15 cellular contexts compared by ENCODE assay signal in the genomic region with DNA sequence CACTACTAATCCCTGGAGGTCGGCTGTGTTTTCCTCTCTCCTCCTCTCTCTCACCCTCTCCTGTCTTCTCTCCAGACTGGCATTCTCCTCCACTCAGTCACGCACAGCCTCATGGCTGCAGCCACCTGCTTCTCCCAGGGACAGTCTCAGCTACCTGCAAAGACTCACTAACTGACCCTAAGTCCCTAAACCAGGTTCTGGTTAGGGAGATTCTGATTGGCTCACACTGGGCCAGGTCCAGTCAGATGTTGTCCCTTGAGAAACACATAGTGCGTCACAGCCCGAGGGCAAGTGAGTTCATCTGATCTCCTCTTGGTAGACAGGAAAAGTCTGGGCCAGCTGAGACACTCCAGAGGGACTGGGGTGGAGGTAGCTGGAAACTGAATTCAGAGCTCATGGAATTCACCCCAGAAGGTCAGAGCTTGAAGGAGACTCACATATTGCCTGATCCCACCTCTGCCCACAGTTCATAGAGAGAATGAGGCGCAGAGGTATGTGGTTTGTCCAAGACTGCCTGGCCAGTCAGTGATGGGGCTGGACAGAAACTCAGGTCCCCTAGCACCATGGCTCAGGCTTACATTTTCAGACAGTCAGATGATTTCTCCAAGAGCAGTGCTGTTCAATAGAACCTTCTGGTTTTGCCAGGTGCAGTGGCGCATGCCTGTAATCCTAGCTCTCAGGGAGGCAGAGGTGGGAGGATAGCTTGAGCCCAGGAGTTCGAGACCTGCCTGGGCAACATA. TPM values are rescaled to one million over a fixed set of nuclear protein-coding genes. Genes with fewer than 3 reads are reported as not detected.
DNase-seq lines count a peak whose midpoint lies in the region; FAIRE-seq and TF ChIP-seq lines count a peak whose summit lies in the region.
"Had no signal": no experiment of that assay in that cellular context is flagged by ENCODE, and none has a peak within 500 bp of the region (broad histone marks: within the 10 kb centered on the region; RNA-seq: fewer than 3 reads in every experiment).

No MANE protein-coding gene starts in this region.

- TF ChIP-seq CTCF in HEK293 (tag by site-specific recombination; IDR thresholded peaks at IDR 0.05) (no peak), WERI-Rb-1 (IDR thresholded peaks at IDR 0.05; ENCODE audit: low read depth, low read length) (no peak), right atrium auricular region (IDR thresholded peaks at IDR 0.05) (no peak)

- H3K27me3 ChIP-seq in WERI-Rb-1 (ENCODE audit: insufficient read depth, low read depth, severe bottlenecking) (no peaks in the 10 kb centered on the region), right atrium auricular region (no peaks in the 10 kb centered on the region), small intestine (ENCODE audit: control insufficient read depth in 2 of 2, insufficient read depth in 2 of 2, low read length in 2 of 2) (no peaks in the 10 kb centered on the region)
- H3K27me3 ChIP-seq: neural progenitor cell, uterus had no signal

- WGBS in small intestine, 3 donors: 62 to 74% (median 67%) methylated on average over 7 of the region's 7 CpGs

- DNase-seq in WERI-Rb-1: peak; percentile 59
- DNase-seq in right atrium auricular region (ENCODE audit: low spot score): peak; percentile 94
- DNase-seq in small intestine: peak; percentile 31
- DNase-seq in NOMO-1 treated with DMSO at 0.1 percent for 48 hours (lab: John Stamatoyannopoulos, UW; ENCODE audit: unreplicated experiment): no peak
- no peak for DNase-seq in GOT3 (lab: John Stamatoyannopoulos, UW)
- no peak for DNase-seq in cerebellum (ENCODE audit: low spot score)
- no peak for DNase-seq in NCI-H2107 treated with DMSO at 0.1 percent for 48 hours (lab: John Stamatoyannopoulos, UW; ENCODE audit: unreplicated experiment)
- DNase-seq: activated CD4-positive, CD25-positive, alpha-beta regulatory T cell; activated naive CD4-positive, alpha-beta T cell treated with anti-CD3 and anti-CD28 coated beads, Interleukin-2, amount 10 ng/mL, durations not matched to agents 7 days and 5 days; DND-41; uterus had no signal

- H3K27ac ChIP-seq in HEK293 (ENCODE audit: extremely low read depth, low read depth, low read length) (no peak overlapping the region), WERI-Rb-1 (no peak overlapping the region; the same call in 1 of the 2 replicates), right atrium auricular region (peak overlapping the region; percentile 13 to 56), small intestine (ENCODE audit: low read depth in 1 of 2, low read length in 1 of 2) (no peak overlapping the region)
- H3K27ac ChIP-seq: neural progenitor cell, PC-9, uterus had no signal

- H3K4me3 ChIP-seq in HEK293 (ENCODE audit: low read depth, low read length) (no peak overlapping the region), WERI-Rb-1 (ENCODE audit: low read depth, low read length) (no peak overlapping the region), right atrium auricular region (no peak overlapping the region), small intestine (ENCODE audit: low read depth in 1 of 2, low read length in 2 of 2) (no peak overlapping the region)
- H3K4me3 ChIP-seq: HAP-1, neural progenitor cell, PC-9, uterus had no signal

- CTCF ChIA-PET in HEK293 (lab: Yijun Ruan, JAX): interaction anchor here (0.7 to 2.6 kb wide), 7 partner anchors 13 to 241 kb away, joined by 3 to 16 read pairs (median 3); no protein-coding TSS in a partner anchor

- no peak for FAIRE-seq in small intestine (lab: Jason Lieb, UNC)

- H3K4me1 ChIP-seq in HEK293 (ENCODE audit: control insufficient read depth, insufficient read depth, low read length) (peaks cover 4% of the 10 kb centered on the region; the same call in 1 of the 2 replicates), right atrium auricular region (peaks cover 0 to 3% of the 10 kb centered on the region in 2 donors), small intestine (ENCODE audit: control insufficient read depth in 2 of 2, insufficient read depth in 1 of 2, low read depth in 1 of 2, low read length in 1 of 2) (no peaks in the 10 kb centered on the region)
- H3K4me1 ChIP-seq: HAP-1, neural progenitor cell, uterus had no signal

- H3K9me3 ChIP-seq in HEK293 (ENCODE audit: control insufficient read depth, insufficient read depth, low read depth, low read length) (no peaks in the 10 kb centered on the region), WERI-Rb-1 (ENCODE audit: severe bottlenecking) (no peaks in the 10 kb centered on the region), right atrium auricular region (no peaks in the 10 kb centered on the region), small intestine (ENCODE audit: control insufficient read depth, low read depth) (no peaks in the 10 kb centered on the region)
- H3K9me3 ChIP-seq: HAP-1, uterus had no signal

- POLR2A ChIA-PET in HEK293 (lab: Yijun Ruan, JAX): interaction anchor here (1.5 kb wide), 1 partner anchor 93 kb away, joined by 3 read pairs; no protein-coding TSS in a partner anchor

- no peaks in the 10 kb centered on the region for H3K36me3 ChIP-seq in HEK293 (ENCODE audit: control insufficient read depth in 2 of 2, insufficient read depth in 1 of 2, low read length in 2 of 2)
- no peaks in the 10 kb centered on the region for H3K36me3 ChIP-seq in WERI-Rb-1
- no peaks in the 10 kb centered on the region for H3K36me3 ChIP-seq in right atrium auricular region
- H3K36me3 ChIP-seq in small intestine (ENCODE audit: control insufficient read depth in 2 of 2, insufficient read depth in 2 of 2, low read length in 2 of 2): no peaks in the 10 kb centered on the region
- H3K36me3 ChIP-seq: HAP-1, neural progenitor cell, uterus had no signal

TF ChIP-seq in HEK293, 187 proteins besides CTCF, POLR2A, EP300 and RAD21:
- TF ChIP-seq, protein P1, sequence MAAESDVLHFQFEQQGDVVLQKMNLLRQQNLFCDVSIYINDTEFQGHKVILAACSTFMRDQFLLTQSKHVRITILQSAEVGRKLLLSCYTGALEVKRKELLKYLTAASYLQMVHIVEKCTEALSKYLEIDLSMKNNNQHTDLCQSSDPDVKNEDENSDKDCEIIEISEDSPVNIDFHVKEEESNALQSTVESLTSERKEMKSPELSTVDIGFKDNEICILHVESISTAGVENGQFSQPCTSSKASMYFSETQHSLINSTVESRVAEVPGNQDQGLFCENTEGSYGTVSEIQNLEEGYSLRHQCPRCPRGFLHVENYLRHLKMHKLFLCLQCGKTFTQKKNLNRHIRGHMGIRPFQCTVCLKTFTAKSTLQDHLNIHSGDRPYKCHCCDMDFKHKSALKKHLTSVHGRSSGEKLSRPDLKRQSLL (tag by site-specific recombination; IDR thresholded peaks at IDR 0.05): no peak
- no peak for TF ChIP-seq ZNF560 (tag by site-specific recombination; IDR thresholded peaks at IDR 0.05; ENCODE audit: borderline replicate concordance)
- TF ChIP-seq ZNF610 (tag by site-specific recombination; IDR thresholded peaks at IDR 0.05; ENCODE audit: borderline replicate concordance): no peak
- no peak for TF ChIP-seq ZNF747 (tag by site-specific recombination; IDR thresholded peaks at IDR 0.05)
- no peak for TF ChIP-seq ZNF530 (tag by site-specific recombination; IDR thresholded peaks at IDR 0.05; ENCODE audit: low read depth)
- peak; percentile 52; the same call in 1 of the 2 replicates for TF ChIP-seq ZNF335 (tag by site-specific recombination; conservative IDR thresholded peaks at IDR 0.05)
- TF ChIP-seq ZNF677 (tag by site-specific recombination; IDR thresholded peaks at IDR 0.05): no peak
- no peak; the same call in 1 of the 2 replicates for TF ChIP-seq PRDM1 (tag by site-specific recombination; IDR thresholded peaks at IDR 0.05)
- no peak for TF ChIP-seq ZNF341 (tag by site-specific recombination; IDR thresholded peaks at IDR 0.05; ENCODE audit: low read depth)
- TF ChIP-seq ZNF629 (tag by site-specific recombination; IDR thresholded peaks at IDR 0.05): peak; percentile 65
- peak; percentile 59; the same call in 1 of the 2 replicates for TF ChIP-seq TRIM28 (IDR thresholded peaks at IDR 0.05; ENCODE audit: borderline replicate concordance, low read length)
- TF ChIP-seq, protein P2, sequence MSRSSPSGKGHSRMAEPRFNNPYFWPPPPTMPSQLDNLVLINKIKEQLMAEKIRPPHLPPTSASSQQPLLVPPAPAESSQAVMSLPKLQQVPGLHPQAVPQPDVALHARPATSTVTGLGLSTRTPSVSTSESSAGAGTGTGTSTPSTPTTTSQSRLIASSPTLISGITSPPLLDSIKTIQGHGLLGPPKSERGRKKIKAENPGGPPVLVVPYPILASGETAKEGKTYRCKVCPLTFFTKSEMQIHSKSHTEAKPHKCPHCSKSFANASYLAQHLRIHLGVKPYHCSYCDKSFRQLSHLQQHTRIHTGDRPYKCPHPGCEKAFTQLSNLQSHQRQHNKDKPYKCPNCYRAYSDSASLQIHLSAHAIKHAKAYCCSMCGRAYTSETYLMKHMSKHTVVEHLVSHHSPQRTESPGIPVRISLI (tag by site-specific recombination; IDR thresholded peaks at IDR 0.05): no peak
- no peak for TF ChIP-seq ZNF596 (tag by site-specific recombination; IDR thresholded peaks at IDR 0.05)
- TF ChIP-seq, protein P3, sequence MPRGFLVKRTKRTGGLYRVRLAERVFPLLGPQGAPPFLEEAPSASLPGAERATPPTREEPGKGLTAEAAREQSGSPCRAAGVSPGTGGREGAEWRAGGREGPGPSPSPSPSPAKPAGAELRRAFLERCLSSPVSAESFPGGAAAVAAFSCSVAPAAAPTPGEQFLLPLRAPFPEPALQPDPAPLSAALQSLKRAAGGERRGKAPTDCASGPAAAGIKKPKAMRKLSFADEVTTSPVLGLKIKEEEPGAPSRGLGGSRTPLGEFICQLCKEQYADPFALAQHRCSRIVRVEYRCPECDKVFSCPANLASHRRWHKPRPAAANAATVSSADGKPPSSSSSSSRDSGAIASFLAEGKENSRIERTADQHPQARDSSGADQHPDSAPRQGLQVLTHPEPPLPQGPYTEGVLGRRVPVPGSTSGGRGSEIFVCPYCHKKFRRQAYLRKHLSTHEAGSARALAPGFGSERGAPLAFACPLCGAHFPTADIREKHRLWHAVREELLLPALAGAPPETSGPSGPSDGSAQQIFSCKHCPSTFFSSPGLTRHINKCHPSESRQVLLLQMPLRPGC (tag by site-specific recombination; IDR thresholded peaks at IDR 0.05): no peak
- TF ChIP-seq ZBTB48 (tag by site-specific recombination; IDR thresholded peaks at IDR 0.05): peak; percentile 90
- no peak for TF ChIP-seq ZBTB21 (tag by site-specific recombination; IDR thresholded peaks at IDR 0.05)
- TF ChIP-seq ZNF324 (tag by site-specific recombination; IDR thresholded peaks at IDR 0.05): no peak
- TF ChIP-seq ZNF37A (tag by site-specific recombination; IDR thresholded peaks at IDR 0.05): no peak
- no peak for TF ChIP-seq ZNF292 (tag by site-specific recombination; IDR thresholded peaks at IDR 0.05; ENCODE audit: borderline replicate concordance, low read depth)

RNA-seq across cellular contexts. Expression of gene RPL11, which starts 40.4 kb away (rescaled TPM):
- total RNA-seq in right atrium auricular region (100 to 1,000 TPM; 391 to 585 TPM), cerebellum (528 TPM)
- 1,000 to 10,000 TPM; 1,603 to 3,027 (median 2,739) TPM for polyA plus RNA-seq in small intestine

Comparison
In these comparisons a context has a peak if more than half of its experiments do, and no peak if none do; other contexts are left out.
1. H3K27ac ChIP-seq: peak in right atrium auricular region (2 of 2); none in HEK293 (single experiment), WERI-Rb-1 (single experiment) and small intestine (0 of 2).
2. DNase-seq: peak in WERI-Rb-1 (single experiment), right atrium auricular region (single experiment) and small intestine (single experiment); none in NOMO-1 treated with DMSO at 0.1 percent for 48 hours (single experiment), GOT3 (single experiment), cerebellum (single experiment) and NCI-H2107 treated with DMSO at 0.1 percent for 48 hours (single experiment).